In genomic region chr12:94151577-94151976, GRCh38 we compare ENCODE assay signal across 13 cellular contexts. TPM values are rescaled to one million over a fixed set of nuclear protein-coding genes. Genes with fewer than 3 reads are reported as not detected.
DNase-seq lines count a peak whose midpoint lies in the region; ATAC-seq and TF ChIP-seq lines count a peak whose summit lies in the region.
"Had no signal": no experiment of that assay in that cellular context is flagged by ENCODE, and none has a peak within 500 bp of the region (broad histone marks: within the 10 kb centered on the region; RNA-seq: fewer than 3 reads in every experiment).

No MANE protein-coding gene starts in this region.

- no peaks in the 10 kb centered on the region for H3K36me3 Mint-ChIP-seq in activated T-cell treated with anti-CD3 and anti-CD28 coated beads, Interleukin-2, amount 50 U/mL, for 4 hours (ENCODE audit: insufficient read depth)

- H3K4me1 ChIP-seq in right lobe of liver: peaks cover 0 to 44% (median 15%) of the 10 kb centered on the region in 4 donors
- peaks cover 23 to 50% (median 40%) of the 10 kb centered on the region in 4 donors for H3K4me1 ChIP-seq in stomach

- peaks cover 31% of the 10 kb centered on the region for H3K4me1 Mint-ChIP-seq in activated T-cell treated with anti-CD3 and anti-CD28 coated beads, Interleukin-2, amount 50 U/mL, for 4 hours (ENCODE audit: low read depth)

- DNase-seq in activated T-cell treated with anti-CD3 and anti-CD28 coated beads, Interleukin-2, amount 50 U/mL, for 4 hours: no peak
- no peak for DNase-seq in activated T-cell treated with anti-CD3 and anti-CD28 coated beads for 4 hours
- peak; percentile 58 for DNase-seq in RPMI8226
- DNase-seq in right lobe of liver: peak in 2 of 3 donors; percentile 69 to 78
- no peak for DNase-seq in stomach
- no peak for DNase-seq in 8988T
- DNase-seq in NCI-H2196 (lab: John Stamatoyannopoulos, UW; ENCODE audit: unreplicated experiment): no peak
- DNase-seq: heart right ventricle, mesendoderm, NCI-H2171, SHP77 had no signal

- no peaks in the 10 kb centered on the region for H3K27me3 Mint-ChIP-seq in activated T-cell treated with anti-CD3 and anti-CD28 coated beads, Interleukin-2, amount 50 U/mL, for 4 hours (ENCODE audit: low read depth)

- TF ChIP-seq CTCF in right lobe of liver (IDR thresholded peaks at IDR 0.05): no peak
- no peak for TF ChIP-seq CTCF in stomach (IDR thresholded peaks at IDR 0.05)

- H3K4me3 ChIP-seq in right lobe of liver (peak overlapping the region in 1 of 3 donors; percentile 54), stomach (peak overlapping the region in 3 of 4 donors; percentile 4 to 74 (median 53))

- H3K36me3 ChIP-seq in right lobe of liver (no peaks in the 10 kb centered on the region), stomach (no peaks in the 10 kb centered on the region)
- H3K36me3 ChIP-seq: heart right ventricle had no signal

- intact Hi-C loops in right lobe of liver (cut with DNase I) (no loop called here), stomach (cut with DNase I; ENCODE audit: low total_unique reads) (no loop called here)

- TF ChIP-seq POLR2A in right lobe of liver (IDR thresholded peaks at IDR 0.05): no peak
- TF ChIP-seq POLR2A in stomach (IDR thresholded peaks at IDR 0.05): no peak

- peak overlapping the region; percentile 21 for H3K4me3 Mint-ChIP-seq in activated T-cell treated with anti-CD3 and anti-CD28 coated beads, Interleukin-2, amount 50 U/mL, for 4 hours

- WGBS in right lobe of liver (ENCODE audit: insufficient coverage, low coverage, low lambda C conversion rate, missing lambda C conversion rate): 18% methylated on average over 8 of the region's 8 CpGs
- WGBS in stomach, 5 donors: 12 to 37% (median 23%) methylated on average over 8 of the region's 8 CpGs

- H3K27me3 ChIP-seq in right lobe of liver: no peaks in the 10 kb centered on the region
- H3K27me3 ChIP-seq in stomach: peaks cover 9 to 72% (median 47%) of the 10 kb centered on the region in 3 donors

- no peaks in the 10 kb centered on the region for H3K9me3 ChIP-seq in right lobe of liver
- no peaks in the 10 kb centered on the region for H3K9me3 ChIP-seq in stomach
- H3K9me3 ChIP-seq: heart right ventricle had no signal

- no peaks in the 10 kb centered on the region for H3K9me3 Mint-ChIP-seq in activated T-cell treated with anti-CD3 and anti-CD28 coated beads, Interleukin-2, amount 50 U/mL, for 4 hours

- no peak for ATAC-seq in activated T-cell treated with anti-CD3 and anti-CD28 coated beads, Interleukin-2, amount 50 U/mL, for 4 hours
- peak; percentile 71 to 82 (median 76) for ATAC-seq in right lobe of liver
- ATAC-seq in GM19351 (IDR thresholded peaks at IDR 0.05; ENCODE audit: unreplicated experiment): no peak
- ATAC-seq: heart right ventricle had no signal

- H3K27ac ChIP-seq in right lobe of liver (peak overlapping the region; percentile 30 to 92 (median 67)), stomach (peak overlapping the region in 1 of 5 donors; percentile 78)
- H3K27ac ChIP-seq: C4-2B had no signal

- TF ChIP-seq EP300 in stomach (IDR thresholded peaks at IDR 0.05): no peak

RNA-seq across cellular contexts. Expression of gene PLXNC1, which starts 3.2 kb away (rescaled TPM):
- 1 to 10 TPM; 3.1 to 6.9 (median 3.2) TPM for total RNA-seq in activated T-cell treated with anti-CD3 and anti-CD28 coated beads, Interleukin-2, amount 50 U/mL, for 4 hours
- total RNA-seq in right lobe of liver (1 to 10 TPM; 1.6 to 7.0 (median 3.5) TPM), stomach (10 to 100 TPM in 1 of 5 donors, 1 to 10 TPM in 3, under 1 TPM in 1; 0.89 to 16.5 (median 6.2) TPM)
- 1 to 10 TPM in 1 of 3 donors, under 1 TPM in 2; 0.40 to 1.2 (median 0.46) TPM for polyA plus RNA-seq in stomach

Comparison
In these comparisons a context has a peak if more than half of its experiments do, and no peak if none do; other contexts are left out.
1. ATAC-seq: peak in right lobe of liver (4 of 4); none in activated T-cell treated with anti-CD3 and anti-CD28 coated beads, Interleukin-2, amount 50 U/mL, for 4 hours (0 of 2) and GM19351 (single experiment).
2. DNase-seq: peak in RPMI8226 (single experiment) and right lobe of liver (2 of 3); none in activated T-cell treated with anti-CD3 and anti-CD28 coated beads, Interleukin-2, amount 50 U/mL, for 4 hours (single experiment), activated T-cell treated with anti-CD3 and anti-CD28 coated beads for 4 hours (single experiment), stomach (single experiment), 8988T (single experiment) and NCI-H2196 (single experiment).